8 cellular contexts compared by ENCODE assay signal in the genomic region with DNA sequence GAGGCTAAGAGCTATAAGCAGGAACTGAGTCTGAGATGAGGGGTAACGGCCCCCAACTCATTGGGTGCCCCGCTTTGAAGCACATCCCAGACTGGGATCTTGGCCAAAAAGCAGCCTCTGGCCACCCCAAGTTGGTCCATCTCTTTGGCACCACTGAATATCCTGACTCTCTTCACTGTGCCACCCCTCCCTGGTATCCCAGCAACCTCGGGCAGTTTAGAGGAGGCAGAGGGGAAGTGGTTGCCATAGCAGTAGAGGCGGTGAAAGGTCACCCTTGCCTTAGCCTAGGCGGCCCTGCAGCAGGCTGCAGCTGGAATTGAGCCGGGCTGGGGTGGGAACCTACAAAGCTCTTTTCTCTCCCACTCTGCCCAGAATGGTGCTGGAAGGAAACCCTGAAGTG. TPM values are rescaled to one million over a fixed set of nuclear protein-coding genes. Genes with fewer than 3 reads are reported as not detected.
DNase-seq lines count a peak whose midpoint lies in the region; ATAC-seq and TF ChIP-seq lines count a peak whose summit lies in the region.

No MANE protein-coding gene starts in this region.

- no peak overlapping the region for H3K9ac ChIP-seq in parathyroid adenoma

- H3K36me3 ChIP-seq in H7 (replicated peaks; ENCODE audit: control insufficient read depth, insufficient read depth, low read length) (no peaks in the 10 kb centered on the region; the same call in 1 of the 2 replicates), parathyroid adenoma (ENCODE audit: control insufficient read depth, insufficient read depth, low read length) (no peaks in the 10 kb centered on the region)

- H3K27me3 ChIP-seq in H7 (ENCODE audit: control insufficient read depth, insufficient read depth, low read length) (peaks cover 3% of the 10 kb centered on the region; the same call in 1 of the 2 replicates), parathyroid adenoma (ENCODE audit: control insufficient read depth, insufficient read depth, low read length) (no peaks in the 10 kb centered on the region)

- H3K4me2 ChIP-seq in parathyroid adenoma (ENCODE audit: low read length) = peak overlapping the region; percentile 72

- H3K9me3 ChIP-seq in parathyroid adenoma (ENCODE audit: control insufficient read depth, low read length) = no peaks in the 10 kb centered on the region

- no peak for ATAC-seq in HG03432 (IDR thresholded peaks at IDR 0.05; ENCODE audit: unreplicated experiment)

- peaks cover 7% of the 10 kb centered on the region for H3K4me1 ChIP-seq in parathyroid adenoma

- H3K4me3 ChIP-seq in AG10803 (ENCODE audit: low read length) (peak overlapping the region; percentile 73), H7 (ENCODE audit: insufficient read depth, low read depth, low read length) (peak overlapping the region; percentile 61), epithelial cell of proximal tubule (ENCODE audit: low read depth, low read length) (peak overlapping the region; percentile 63), parathyroid adenoma (ENCODE audit: low read depth, low read length) (peak overlapping the region; percentile 79)

- H2AFZ ChIP-seq in parathyroid adenoma = no peak overlapping the region

- no peak for DNase-seq in AG10803 (ENCODE audit: low read depth)
- DNase-seq in H7 = peak; percentile 64
- peak; percentile 86 for DNase-seq in SKM-1 treated with dmso at 0.1 percent for 144 hours (lab: John Stamatoyannopoulos, UW; ENCODE audit: unreplicated experiment)
- no peak for DNase-seq in epithelial cell of proximal tubule (ENCODE audit: low read depth)
- DNase-seq in activated CD4-positive, CD25-positive, alpha-beta regulatory T cell (lab: John Stamatoyannopoulos, UW) = no peak
- DNase-seq in activated effector memory CD4-positive, alpha-beta T cell treated with anti-CD3 and anti-CD28 coated beads, Interleukin-2, amount 50 U/mL, for 16 hours = no peak

- no peak overlapping the region for H3K27ac ChIP-seq in parathyroid adenoma

- TF ChIP-seq CTCF in AG10803 (conservative IDR thresholded peaks at IDR 0.05; ENCODE audit: low read length) (no peak), epithelial cell of proximal tubule (conservative IDR thresholded peaks at IDR 0.05; ENCODE audit: low read depth, low read length) (no peak), parathyroid adenoma (IDR thresholded peaks at IDR 0.05) (no peak)

- H3K79me2 ChIP-seq in parathyroid adenoma = peaks cover 5% of the 10 kb centered on the region

RNA-seq across cellular contexts. Expression of a gene that starts 1.1 kb away (rescaled TPM):
- total RNA-seq in H7 (2014; rRNA removed; shearing (Covaris generic)) = 8.1 and 9.5 TPM in 2 replicates
- total RNA-seq in epithelial cell of proximal tubule = 3.5 and 3.6 TPM in 2 replicates

RNA-seq across cellular contexts. Expression of a gene that starts 12.5 kb away (rescaled TPM):
- 146 and 156 TPM in 2 replicates for total RNA-seq in H7 (2014; rRNA removed; shearing (Covaris generic))
- 88.8 and 106 TPM in 2 replicates for total RNA-seq in epithelial cell of proximal tubule

RNA-seq across cellular contexts. Expression of a gene that starts 29.1 kb away (rescaled TPM):
- total RNA-seq in H7 (2014; rRNA removed; shearing (Covaris generic)) = 148 and 174 TPM in 2 replicates
- 85.3 TPM in 2 replicates for total RNA-seq in epithelial cell of proximal tubule

RNA-seq across cellular contexts. Expression of a gene that starts 42.7 kb away (rescaled TPM):
- total RNA-seq in H7 (2014; rRNA removed; shearing (Covaris generic)) = 25.4 and 26.5 TPM in 2 replicates
- 20.0 and 43.6 TPM in 2 replicates for total RNA-seq in epithelial cell of proximal tubule

RNA-seq across cellular contexts. Expression of a gene that starts 46.9 kb away (rescaled TPM):
- 0.04 TPM in 1 of 2 replicates, not detected in the other for total RNA-seq in H7 (2014; rRNA removed; shearing (Covaris generic))
- total RNA-seq in epithelial cell of proximal tubule = not detected in 2 replicates

Comparison
In these comparisons a context has a peak if more than half of its experiments do, and no peak if none do; other contexts are left out.
1. DNase-seq: peak in H7 (single experiment) and SKM-1 treated with dmso at 0.1 percent for 144 hours (single experiment); none in AG10803 (single experiment), epithelial cell of proximal tubule (single experiment), activated CD4-positive, CD25-positive, alpha-beta regulatory T cell (0 of 4) and activated effector memory CD4-positive, alpha-beta T cell treated with anti-CD3 and anti-CD28 coated beads, Interleukin-2, amount 50 U/mL, for 16 hours (single experiment).
2. Peak in every context shown above with its lines, with median percentiles within 50 percentile points of each other: H3K4me3 ChIP-seq.